33 cellular contexts compared by ENCODE assay signal in genomic region chr9:13580760-13581159, GRCh38.
"Had no signal": no experiment of that assay in that cellular context is flagged by ENCODE, and none has a peak within 500 bp of the region (broad histone marks: within the 10 kb centered on the region; RNA-seq: fewer than 3 reads in every experiment).

No MANE protein-coding gene starts in this region.

- H3K9ac ChIP-seq: SK-N-SH had no signal

- DNase-seq: activated B cell treated with CpG ODN at 0.5 μM for 24 hours; activated CD4-positive, alpha-beta memory T cell treated with anti-CD3 and anti-CD28 coated beads, Interleukin-2, amount 10 ng/mL, durations not matched to agents 7 days and 5 days; activated CD4-positive, alpha-beta T cell treated with anti-CD3 and anti-CD28 coated beads for 48 hours; activated CD4-positive, CD25-positive, alpha-beta regulatory T cell treated with anti-CD3 and anti-CD28 coated beads, Interleukin-2, amount 50 U/mL, for 72 hours; activated CD8-positive, alpha-beta memory T cell treated with anti-CD3 and anti-CD28 coated beads for 24 hours; activated CD8-positive, alpha-beta memory T cell treated with anti-CD3 and anti-CD28 coated beads, Interleukin-2, amount 10 ng/mL, durations not matched to agents 7 days and 5 days; activated CD8-positive, alpha-beta memory T cell treated with anti-CD3 and anti-CD28 coated beads, Interleukin-2, amount 50 U/mL, for 48 hours; activated effector memory CD4-positive, alpha-beta T cell treated with Interleukin-2 at 50 U/mL for 16 hours; activated naive CD4-positive, alpha-beta T cell treated with anti-CD3 and anti-CD28 coated beads, Interleukin-2, amount 10 ng/mL, durations not matched to agents 7 days and 5 days; activated naive CD8-positive, alpha-beta T cell treated with anti-CD3 and anti-CD28 coated beads, Interleukin-2, amount 50 U/mL, for 24 hours; activated T-cell treated with anti-CD3 and anti-CD28 coated beads, Interleukin-2, amount 50 U/mL, for 48 hours; anterior cingulate cortex; brain microvascular endothelial cell; central memory CD4-positive, alpha-beta T cell; NCI-H1105; NCI-H1417 treated with DMSO at 0.1 percent for 48 hours; NCI-H187 treated with DMSO at 0.1 percent for 48 hours; NCI-H2081; NCI-H2171 treated with DMSO at 0.1 percent for 48 hours; NCI-H2227 treated with DMSO at 0.1 percent for 48 hours; NCI-H446; NCI-H510A treated with DMSO at 0.1 percent for 48 hours; NCI-H526 treated with DMSO at 0.1 percent for 48 hours; NK-92 treated with Interleukin-12 subunit alpha and Interleukin-12 subunit beta, amount 100 ng/mL, for 24 hours; PC-3; Peyer's patch; RPMI8226; SHP77 treated with DMSO at 0.1 percent for 48 hours; SK-N-SH had no signal

- H3K9me3 ChIP-seq: Peyer's patch, SJSA1, SK-N-SH had no signal

- H3K27ac ChIP-seq: brain microvascular endothelial cell, Peyer's patch, SJSA1 had no signal

- H3K4me3 ChIP-seq: Peyer's patch, SJSA1 had no signal

- H3K36me3 Mint-ChIP-seq: activated CD8-positive, alpha-beta memory T cell treated with anti-CD3 and anti-CD28 coated beads, Interleukin-2, amount 10 ng/mL, durations not matched to agents 7 days and 5 days; activated naive CD4-positive, alpha-beta T cell treated with anti-CD3 and anti-CD28 coated beads, Interleukin-2, amount 10 ng/mL, durations not matched to agents 7 days and 5 days; activated naive CD8-positive, alpha-beta T cell had no signal

- H3K4me2 ChIP-seq: SK-N-SH had no signal

- H3K27ac Mint-ChIP-seq: activated B cell treated with CpG ODN at 0.5 μM for 24 hours; activated CD4-positive, alpha-beta memory T cell treated with anti-CD3 and anti-CD28 coated beads, Interleukin-2, amount 10 ng/mL, durations not matched to agents 7 days and 5 days; activated CD8-positive, alpha-beta memory T cell treated with anti-CD3 and anti-CD28 coated beads, Interleukin-2, amount 10 ng/mL, durations not matched to agents 7 days and 5 days; activated naive CD4-positive, alpha-beta T cell treated with anti-CD3 and anti-CD28 coated beads, Interleukin-2, amount 10 ng/mL, durations not matched to agents 7 days and 5 days; activated naive CD8-positive, alpha-beta T cell; activated naive CD8-positive, alpha-beta T cell treated with anti-CD3 and anti-CD28 coated beads, Interleukin-2, amount 50 U/mL, for 24 hours; T-helper 1 cell treated with Interleukin-12 subunit alpha and Interleukin-12 subunit beta and Interleukin-4 antibody, amounts not matched to agents 30 μg/mL and 1 μg/mL, for 36 hours; T-helper 2 cell treated with Interferon-gamma antibody and Interleukin-4, amounts not matched to agents 5 μg/mL and 100 μg/mL, for 36 hours had no signal

- H3K4me1 ChIP-seq: Peyer's patch, SJSA1 had no signal

- H3K27me3 Mint-ChIP-seq: activated B cell treated with CpG ODN at 0.5 μM for 24 hours; activated CD4-positive, alpha-beta memory T cell treated with anti-CD3 and anti-CD28 coated beads, Interleukin-2, amount 10 ng/mL, durations not matched to agents 7 days and 5 days; activated CD8-positive, alpha-beta memory T cell treated with anti-CD3 and anti-CD28 coated beads, Interleukin-2, amount 10 ng/mL, durations not matched to agents 7 days and 5 days; activated naive CD4-positive, alpha-beta T cell treated with anti-CD3 and anti-CD28 coated beads, Interleukin-2, amount 10 ng/mL, durations not matched to agents 7 days and 5 days; activated naive CD8-positive, alpha-beta T cell; activated naive CD8-positive, alpha-beta T cell treated with anti-CD3 and anti-CD28 coated beads, Interleukin-2, amount 50 U/mL, for 24 hours had no signal

- ATAC-seq: activated CD8-positive, alpha-beta memory T cell treated with anti-CD3 and anti-CD28 coated beads, Interleukin-2, amount 10 ng/mL, durations not matched to agents 7 days and 5 days; activated naive CD8-positive, alpha-beta T cell treated with anti-CD3 and anti-CD28 coated beads, Interleukin-2, amount 50 U/mL, for 24 hours; PC-3 had no signal

- H3K4me1 Mint-ChIP-seq: activated B cell treated with CpG ODN at 0.5 μM for 24 hours; activated CD4-positive, alpha-beta memory T cell treated with anti-CD3 and anti-CD28 coated beads, Interleukin-2, amount 10 ng/mL, durations not matched to agents 7 days and 5 days; activated CD8-positive, alpha-beta memory T cell treated with anti-CD3 and anti-CD28 coated beads, Interleukin-2, amount 10 ng/mL, durations not matched to agents 7 days and 5 days; activated naive CD4-positive, alpha-beta T cell treated with anti-CD3 and anti-CD28 coated beads, Interleukin-2, amount 10 ng/mL, durations not matched to agents 7 days and 5 days; activated naive CD8-positive, alpha-beta T cell treated with anti-CD3 and anti-CD28 coated beads, Interleukin-2, amount 50 U/mL, for 24 hours had no signal

- H3K27me3 ChIP-seq: brain microvascular endothelial cell, Peyer's patch, SJSA1 had no signal

- H3K36me3 ChIP-seq: brain microvascular endothelial cell, Peyer's patch, SJSA1 had no signal

- H3K4me3 Mint-ChIP-seq: activated B cell treated with CpG ODN at 0.5 μM for 24 hours; activated CD4-positive, alpha-beta memory T cell treated with anti-CD3 and anti-CD28 coated beads, Interleukin-2, amount 10 ng/mL, durations not matched to agents 7 days and 5 days; activated CD8-positive, alpha-beta memory T cell treated with anti-CD3 and anti-CD28 coated beads, Interleukin-2, amount 10 ng/mL, durations not matched to agents 7 days and 5 days; activated naive CD4-positive, alpha-beta T cell treated with anti-CD3 and anti-CD28 coated beads, Interleukin-2, amount 10 ng/mL, durations not matched to agents 7 days and 5 days; activated naive CD8-positive, alpha-beta T cell; activated naive CD8-positive, alpha-beta T cell treated with anti-CD3 and anti-CD28 coated beads, Interleukin-2, amount 50 U/mL, for 24 hours; T-helper 1 cell treated with Interleukin-12 subunit alpha and Interleukin-12 subunit beta and Interleukin-4 antibody, amounts not matched to agents 30 μg/mL and 1 μg/mL, for 36 hours; T-helper 2 cell treated with Interferon-gamma antibody and Interleukin-4, amounts not matched to agents 5 μg/mL and 100 μg/mL, for 36 hours had no signal

- H3K9me2 ChIP-seq: SK-N-SH had no signal
